Comparison of ENCODE assay signal across 7 cellular contexts in the genomic region with DNA sequence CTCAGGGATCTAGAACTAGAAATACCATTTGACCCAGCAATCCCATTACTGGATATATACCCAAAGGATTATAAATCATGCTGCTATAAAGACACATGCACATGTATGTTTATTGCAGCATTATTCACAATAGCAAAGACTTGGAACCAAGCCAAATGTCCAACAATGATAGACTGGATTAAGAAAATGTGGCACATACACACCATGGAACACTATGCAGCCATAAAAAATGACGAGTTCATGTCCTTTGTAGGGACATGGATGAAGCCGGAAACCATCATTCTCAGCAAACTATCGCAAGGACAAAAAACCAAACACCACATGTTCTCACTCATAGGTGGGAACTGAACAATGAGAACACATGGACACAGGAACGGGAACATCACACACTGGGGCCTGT. TPM values are rescaled to one million over a fixed set of nuclear protein-coding genes. Genes with fewer than 3 reads are reported as not detected.
DNase-seq lines count a peak whose midpoint lies in the region; ATAC-seq, FAIRE-seq and TF ChIP-seq lines count a peak whose summit lies in the region.
"Not testable (repeated sequence)": the region's sequence is repeated elsewhere in the genome, so short reads cannot be mapped to it uniquely, and the experiment has no call there.

No MANE protein-coding gene starts in this region.

- DNase-seq in GM23248; PC-9; RWPE2 (ENCODE audit: low spot score); esophagus squamous epithelium (lab: John Stamatoyannopoulos, UW); thoracic aorta (ENCODE audit: low spot score); vagina (ENCODE audit: extremely low spot score in 2 of 2): not testable (repeated sequence)
- DNase-seq in kidney: peak; percentile 7

- H3K27ac ChIP-seq in GM23248; kidney (ENCODE audit: low read depth in 2 of 2, low read length in 2 of 2): not testable (repeated sequence)
- H3K27ac ChIP-seq in PC-9 (peak overlapping the region; percentile 42; the same call in 1 of the 2 replicates), RWPE2 (ENCODE audit: poor library complexity, severe bottlenecking) (peak overlapping the region; percentile 13), esophagus squamous epithelium (peak overlapping the region in 3 of 4 donors; percentile 3 to 44 (median 42)), thoracic aorta (peak overlapping the region; percentile 84 to 85), vagina (peak overlapping the region; percentile 69)

- not testable (repeated sequence) for H3K27me3 ChIP-seq in GM23248 (replicated peaks; ENCODE audit: insufficient read depth); PC-9 (ENCODE audit: insufficient read depth, low read depth); RWPE2 (ENCODE audit: insufficient read depth, poor library complexity, severe bottlenecking); esophagus squamous epithelium; thoracic aorta (replicated peaks; ENCODE audit: insufficient read depth); vagina

- not testable (repeated sequence) for H4K20me1 ChIP-seq in GM23248 (ENCODE audit: insufficient read depth); PC-9 (ENCODE audit: insufficient read depth)

- BruUV-seq in PC-9 (replicated peaks; lab: Mats Ljungman, UMichigan): not testable (repeated sequence)

- intact Hi-C loops in PC-9 (cut with micrococcal nuclease; ENCODE audit: unreplicated experiment); esophagus squamous epithelium (cut with DNase I); kidney (cut with DNase I): not testable (repeated sequence)
- intact Hi-C loops in vagina (cut with DNase I): loop anchor here (10.0 kb wide), 1 partner anchor 53 kb away; the partner anchor contains the start of genes CKLF and TK2

- not testable (repeated sequence) for H3K9me3 ChIP-seq in GM23248 (ENCODE audit: low read depth); PC-9 (ENCODE audit: insufficient read depth, low read depth); RWPE2 (ENCODE audit: severe bottlenecking); esophagus squamous epithelium; kidney (ENCODE audit: control insufficient read depth in 1 of 2, low read length in 2 of 2); thoracic aorta; vagina

- H2AFZ ChIP-seq in GM23248, PC-9: not testable (repeated sequence)

- not testable (repeated sequence) for TF ChIP-seq CTCF in PC-9 (conservative IDR thresholded peaks at IDR 0.05); RWPE2 (IDR thresholded peaks at IDR 0.05; ENCODE audit: poor library complexity, severe bottlenecking); esophagus squamous epithelium (IDR thresholded peaks at IDR 0.05); kidney (IDR thresholded peaks at IDR 0.05; ENCODE audit: borderline replicate concordance, extremely low read depth, insufficient read depth); thoracic aorta (IDR thresholded peaks at IDR 0.05); vagina (IDR thresholded peaks at IDR 0.05)

- not testable (repeated sequence) for ATAC-seq in RWPE2 (ENCODE audit: low read depth); thoracic aorta (ENCODE audit: insufficient number of reproducible peaks, low FRiP score, low read depth)

- POLR2A ChIA-PET in PC-9 (lab: Charles Lee; ENCODE audit: unreplicated experiment): interaction anchor here (0.7 kb wide), 1 partner anchor 46 kb away, joined by 14 read pairs; no protein-coding TSS in a partner anchor

- WGBS in GM23248 (ENCODE audit: low coverage in 1 of 2, low lambda C conversion rate in 2 of 2, missing lambda C conversion rate in 2 of 2), 2 experiments: 84 to 87% methylated on average over 4 of the region's 4 CpGs
- WGBS in esophagus squamous epithelium, 2 donors: 90 to 100% methylated on average over 1 to 2 of the region's 4 CpGs

- peaks cover 22% of the 10 kb centered on the region for H3F3A ChIP-seq in GM23248 (ENCODE audit: insufficient read depth)
- H3F3A ChIP-seq in PC-9 (ENCODE audit: insufficient read depth, low read depth): not testable (repeated sequence)

- in situ Hi-C loops in GM23248 (cut with MboI): not testable (repeated sequence)

- CTCF ChIA-PET in PC-9 (lab: Charles Lee): not testable (repeated sequence)

- H3K79me2 ChIP-seq in GM23248 (ENCODE audit: insufficient read depth); PC-9 (ENCODE audit: low read depth): not testable (repeated sequence)

- TF ChIP-seq POLR2A in esophagus squamous epithelium (IDR thresholded peaks at IDR 0.05); vagina (IDR thresholded peaks at IDR 0.05): not testable (repeated sequence)

- H3K4me1 ChIP-seq in GM23248 (ENCODE audit: insufficient read depth) (peaks cover 26% of the 10 kb centered on the region), PC-9 (replicated peaks; ENCODE audit: insufficient read depth) (peaks cover 30% of the 10 kb centered on the region), esophagus squamous epithelium (peaks cover 0 to 26% (median 0%) of the 10 kb centered on the region in 3 donors), thoracic aorta (ENCODE audit: control insufficient read depth in 1 of 2, low read depth in 2 of 2) (peaks cover 25 to 30% of the 10 kb centered on the region in 2 donors), vagina (peaks cover 22% of the 10 kb centered on the region)
- H3K4me1 ChIP-seq in RWPE2 (ENCODE audit: insufficient read depth, poor library complexity, severe bottlenecking); kidney (ENCODE audit: control insufficient read depth in 1 of 2, insufficient read depth in 1 of 2, low read depth in 1 of 2, low read length in 2 of 2): not testable (repeated sequence)

- not testable (repeated sequence) for H3K9ac ChIP-seq in GM23248; kidney (ENCODE audit: low read length in 2 of 2)

- H3K36me3 ChIP-seq in GM23248 (ENCODE audit: low read depth); PC-9 (ENCODE audit: low read depth); RWPE2 (ENCODE audit: low read depth); esophagus squamous epithelium; kidney (ENCODE audit: control insufficient read depth in 1 of 2, insufficient read depth in 2 of 2, low read length in 2 of 2); thoracic aorta; vagina: not testable (repeated sequence)

- not testable (repeated sequence) for H3K9me2 ChIP-seq in GM23248 (ENCODE audit: insufficient read depth); PC-9 (ENCODE audit: insufficient read depth)

- peak overlapping the region; percentile 69 for H3K4me2 ChIP-seq in GM23248 (ENCODE audit: unreplicated experiment)
- peak overlapping the region; percentile 20; the same call in 1 of the 2 replicates for H3K4me2 ChIP-seq in PC-9

- not testable (repeated sequence) for H3K4me3 ChIP-seq in GM23248; PC-9; RWPE2 (ENCODE audit: severe bottlenecking); esophagus squamous epithelium; kidney (ENCODE audit: low read length in 2 of 2); thoracic aorta; vagina

- not testable (repeated sequence) for FAIRE-seq in kidney (lab: Jason Lieb, UNC)

RNA-seq across cellular contexts. Expression of gene TK2, which starts 48.4 kb away (rescaled TPM):
- total RNA-seq in GM23248 (2014; rRNA removed; shearing (Covaris generic)): 57.5 and 58.8 TPM in 2 replicates
- polyA plus RNA-seq in GM23248 (2016; fragmentation: Nextera tagmentation; extraction: Ambion mirVana) (27.9 and 28.2 TPM in 2 replicates), kidney (ENCODE audit: insufficient read depth, low read depth, low replicate concordance) (31.0 TPM)
- total RNA-seq in PC-9 (2021) (20.1 and 20.9 TPM in 2 replicates), esophagus squamous epithelium (10 to 100 TPM in 3 of 4 donors, 1 to 10 TPM in 1; 5.6 to 22.5 (median 13.5) TPM), kidney (44.2 TPM), thoracic aorta (10 to 100 TPM; 41.7 to 55.5 TPM), vagina (43.2 TPM)

RNA-seq across cellular contexts. Expression of gene CKLF, which starts 50.8 kb away (rescaled TPM):
- 64.2 and 130 TPM in 2 replicates for total RNA-seq in GM23248 (2014; rRNA removed; shearing (Covaris generic))
- polyA plus RNA-seq in GM23248 (2016; fragmentation: Nextera tagmentation; extraction: Ambion mirVana) (107 and 108 TPM in 2 replicates), kidney (ENCODE audit: insufficient read depth, low read depth, low replicate concordance) (28.7 TPM)
- total RNA-seq in PC-9 (2021) (77.1 and 86.4 TPM in 2 replicates), esophagus squamous epithelium (10 to 100 TPM in 2 of 4 donors, 1 to 10 TPM in 2; 8.6 to 34.1 (median 16.9) TPM), kidney (42.4 TPM), thoracic aorta (10 to 100 TPM; 23.4 to 39.8 TPM), vagina (52.3 TPM)
